Comparison of ENCODE assay signal across 23 cellular contexts in the genomic region with DNA sequence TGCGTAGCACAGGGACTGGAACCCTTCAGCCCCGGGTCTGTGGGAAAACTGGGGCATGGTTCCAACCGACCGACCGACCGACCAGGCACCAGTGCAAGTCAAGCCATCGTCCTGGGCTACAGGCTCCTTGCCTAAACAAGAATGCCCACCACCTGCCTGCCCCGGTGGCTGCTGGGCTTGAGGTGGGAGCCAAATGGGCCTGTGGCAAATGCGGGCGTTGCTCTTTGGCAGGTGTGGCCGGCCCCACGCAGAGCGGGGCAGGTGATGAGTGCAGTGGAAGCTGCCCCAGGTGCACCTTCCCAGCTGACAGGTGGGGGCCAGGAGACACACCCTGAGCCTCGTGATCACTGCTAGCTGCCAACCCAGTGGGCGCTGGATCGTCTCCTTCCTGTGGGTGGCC.
"Had no signal": no experiment of that assay in that cellular context is flagged by ENCODE, and none has a peak within 500 bp of the region (broad histone marks: within the 10 kb centered on the region; RNA-seq: fewer than 3 reads in every experiment).

No MANE protein-coding gene starts in this region.

- H3K4me3 Mint-ChIP-seq: endodermal cell; naive thymus-derived CD4-positive, alpha-beta T cell; nephron progenitor cell; stimulated activated naive B cell treated with anti-CD40 and anti-IgM and Interleukin-4, amounts not matched to agents 10 μg/mL and 1 μg/mL and 100 μg/mL, for 72 hours; stimulated activated naive CD8-positive, alpha-beta T cell treated with anti-CD3 and anti-CD28 coated beads, Interleukin-15, amount 100 ng/mL, for 72 hours had no signal

- H3K36me3 ChIP-seq: neutrophil, ovary, right atrium auricular region, upper lobe of right lung, vagina had no signal

- H3K27ac Mint-ChIP-seq: endodermal cell; naive thymus-derived CD4-positive, alpha-beta T cell; nephron progenitor cell; stimulated activated naive B cell treated with anti-CD40 and anti-IgM and Interleukin-4, amounts not matched to agents 10 μg/mL and 1 μg/mL and 100 μg/mL, for 72 hours had no signal

- H3K4me3 ChIP-seq: hepatocyte, ovary, right atrium auricular region, sigmoid colon, skin epidermis, testis, tibial nerve, upper lobe of right lung, vagina had no signal

- H3K36me3 Mint-ChIP-seq: stimulated activated naive B cell treated with anti-CD40 and anti-IgM and Interleukin-4, amounts not matched to agents 10 μg/mL and 1 μg/mL and 100 μg/mL, for 72 hours had no signal

- H3K9me3 ChIP-seq: neutrophil, ovary, right atrium auricular region, sigmoid colon, testis, tibial nerve, upper lobe of right lung, vagina had no signal

- H3K27me3 Mint-ChIP-seq: naive thymus-derived CD4-positive, alpha-beta T cell; stimulated activated naive B cell treated with anti-CD40 and anti-IgM and Interleukin-4, amounts not matched to agents 10 μg/mL and 1 μg/mL and 100 μg/mL, for 72 hours; stimulated activated naive CD8-positive, alpha-beta T cell treated with anti-CD3 and anti-CD28 coated beads, Interleukin-15, amount 100 ng/mL, for 72 hours had no signal

- H3K27ac ChIP-seq: foreskin keratinocyte, hepatocyte, neutrophil, ovary, right atrium auricular region, sigmoid colon, skin epidermis, testis, tibial nerve, upper lobe of right lung, vagina had no signal

- ATAC-seq: foreskin keratinocyte; left lobe of liver; naive thymus-derived CD4-positive, alpha-beta T cell; stimulated activated naive CD8-positive, alpha-beta T cell treated with anti-CD3 and anti-CD28 coated beads, Interleukin-15, amount 100 ng/mL, for 72 hours; upper lobe of right lung had no signal

- H3K9me3 Mint-ChIP-seq: stimulated activated naive B cell treated with anti-CD40 and anti-IgM and Interleukin-4, amounts not matched to agents 10 μg/mL and 1 μg/mL and 100 μg/mL, for 72 hours; stimulated activated naive CD8-positive, alpha-beta T cell treated with anti-CD3 and anti-CD28 coated beads, Interleukin-15, amount 100 ng/mL, for 72 hours had no signal

- DNase-seq: effector CD4-positive, alpha-beta T cell; erythroblast; foreskin keratinocyte; head of caudate nucleus; mammary epithelial cell; naive thymus-derived CD4-positive, alpha-beta T cell; nephron progenitor cell; ovary; sigmoid colon; stimulated activated CD4-positive, alpha-beta T cell treated with anti-CD3 and anti-CD28 coated beads, Interleukin-2, amount 100 ng/mL, for 24 hours; stimulated activated CD4-positive, alpha-beta T cell treated with anti-CD3 and anti-CD28 coated beads, Interleukin-4, amount 100 ng/mL, for 4 hours; stimulated activated naive B cell treated with anti-CD40 and anti-IgM and Interleukin-4, amounts not matched to agents 10 μg/mL and 1 μg/mL and 100 μg/mL, for 72 hours; stimulated activated naive CD8-positive, alpha-beta T cell treated with anti-CD3 and anti-CD28 coated beads, Interleukin-15, amount 100 ng/mL, for 72 hours; testis; upper lobe of right lung had no signal

- H3K4me1 ChIP-seq: foreskin keratinocyte, sigmoid colon, testis, upper lobe of right lung had no signal

- H3K27me3 ChIP-seq: foreskin keratinocyte, hepatocyte, neutrophil, ovary, right atrium auricular region, sigmoid colon, testis, tibial nerve, upper lobe of right lung, vagina had no signal
